In the genomic region with DNA sequence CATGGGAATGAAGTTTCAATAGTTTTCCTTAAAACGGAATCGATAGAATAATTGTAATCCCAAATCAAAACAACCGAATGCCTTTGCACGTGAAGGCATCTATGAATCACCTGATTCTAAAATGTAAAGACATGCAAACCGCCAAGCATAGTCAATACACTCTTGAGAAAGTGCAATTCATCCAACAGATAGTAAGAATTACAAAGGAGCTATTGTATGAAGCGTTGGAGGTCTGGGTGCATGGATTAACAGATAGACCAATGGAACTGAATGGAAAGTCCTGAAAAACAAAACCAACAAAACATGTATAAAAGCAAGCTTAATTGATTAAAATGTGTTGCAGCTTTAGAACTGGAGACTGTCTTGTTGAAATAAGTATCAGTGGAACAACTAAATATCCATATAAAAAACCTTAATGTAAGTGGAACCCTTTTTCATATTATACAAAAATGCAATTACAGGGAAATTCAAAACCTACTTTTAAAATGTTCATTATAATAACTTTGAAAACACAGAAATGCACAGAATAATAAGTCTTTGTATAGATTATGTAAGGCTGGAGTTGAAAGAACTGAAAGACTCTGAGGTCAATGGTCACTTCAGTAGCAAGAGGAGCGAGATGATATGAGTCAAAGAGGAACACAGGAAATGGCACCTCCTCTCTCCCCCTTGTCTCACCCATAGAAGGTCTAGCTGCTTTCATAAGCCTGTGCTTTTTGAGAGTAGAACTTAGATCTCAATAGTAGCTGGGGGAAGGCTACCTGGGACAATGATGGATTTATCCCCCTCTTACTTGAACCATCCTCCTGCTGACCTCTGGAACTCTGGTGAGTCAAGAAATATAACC, we compare ENCODE assay signal across 23 cellular contexts. TPM values are rescaled to one million over a fixed set of nuclear protein-coding genes. Genes with fewer than 3 reads are reported as not detected.
"Had no signal": no experiment of that assay in that cellular context is flagged by ENCODE, and none has a peak within 500 bp of the region (broad histone marks: within the 10 kb centered on the region; RNA-seq: fewer than 3 reads in every experiment).

No MANE protein-coding gene starts in this region.

- DNase-seq: KBM-7, NCI-H1092, NCI-H1105 treated with DMSO at 0.1 percent for 48 hours, NCI-H1417 treated with DMSO at 0.1 percent for 48 hours, NCI-H146, NCI-H1694 treated with DMSO at 0.1 percent for 48 hours, NCI-H1930, NCI-H2081, NCI-H2107, NCI-H2227 treated with DMSO at 0.1 percent for 48 hours, NCI-H524, NCI-H526 treated with DMSO at 0.1 percent for 48 hours, NCI-H748 treated with DMSO at 0.1 percent for 48 hours, PC-3, SHP77 had no signal

- H3K27ac ChIP-seq: HL-60, RWPE1 had no signal

- ATAC-seq: Panc1, PC-3, SK-N-SH treated with all-trans-retinoic acid at 6 μM for 48 hours had no signal

RNA-seq across cellular contexts. Expression of a gene that starts 20.1 kb away (rescaled TPM):
- total RNA-seq: LHCN-M2, MCF 10A, NCI-H460, OCI-LY7, PC-3 had no signal
